ENCODE assay signal across 1 cellular context in the genomic region with DNA sequence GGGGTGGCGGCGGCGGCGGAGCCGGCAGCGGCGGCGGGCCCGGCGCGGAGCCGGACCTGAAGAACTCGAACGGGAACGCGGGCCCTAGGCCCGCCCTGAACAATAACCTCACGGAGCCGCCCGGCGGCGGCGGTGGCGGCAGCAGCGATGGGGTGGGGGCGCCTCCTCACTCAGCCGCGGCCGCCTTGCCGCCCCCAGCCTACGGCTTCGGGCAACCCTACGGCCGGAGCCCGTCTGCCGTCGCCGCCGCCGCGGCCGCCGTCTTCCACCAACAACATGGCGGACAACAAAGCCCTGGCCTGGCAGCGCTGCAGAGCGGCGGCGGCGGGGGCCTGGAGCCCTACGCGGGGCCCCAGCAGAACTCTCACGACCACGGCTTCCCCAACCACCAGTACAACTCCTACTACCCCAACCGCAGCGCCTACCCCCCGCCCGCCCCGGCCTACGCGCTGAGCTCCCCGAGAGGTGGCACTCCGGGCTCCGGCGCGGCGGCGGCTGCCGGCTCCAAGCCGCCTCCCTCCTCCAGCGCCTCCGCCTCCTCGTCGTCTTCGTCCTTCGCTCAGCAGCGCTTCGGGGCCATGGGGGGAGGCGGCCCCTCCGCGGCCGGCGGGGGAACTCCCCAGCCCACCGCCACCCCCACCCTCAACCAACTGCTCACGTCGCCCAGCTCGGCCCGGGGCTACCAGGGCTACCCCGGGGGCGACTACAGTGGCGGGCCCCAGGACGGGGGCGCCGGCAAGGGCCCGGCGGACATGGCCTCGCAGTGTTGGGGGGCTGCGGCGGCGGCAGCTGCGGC.
TF ChIP-seq lines count a peak whose summit lies in the region.

No MANE protein-coding gene starts in this region.

TF ChIP-seq in K562, 482 proteins besides CTCF, POLR2A, EP300 and RAD21 (continued from another document and continues in another):
- TF ChIP-seq, protein P1, sequence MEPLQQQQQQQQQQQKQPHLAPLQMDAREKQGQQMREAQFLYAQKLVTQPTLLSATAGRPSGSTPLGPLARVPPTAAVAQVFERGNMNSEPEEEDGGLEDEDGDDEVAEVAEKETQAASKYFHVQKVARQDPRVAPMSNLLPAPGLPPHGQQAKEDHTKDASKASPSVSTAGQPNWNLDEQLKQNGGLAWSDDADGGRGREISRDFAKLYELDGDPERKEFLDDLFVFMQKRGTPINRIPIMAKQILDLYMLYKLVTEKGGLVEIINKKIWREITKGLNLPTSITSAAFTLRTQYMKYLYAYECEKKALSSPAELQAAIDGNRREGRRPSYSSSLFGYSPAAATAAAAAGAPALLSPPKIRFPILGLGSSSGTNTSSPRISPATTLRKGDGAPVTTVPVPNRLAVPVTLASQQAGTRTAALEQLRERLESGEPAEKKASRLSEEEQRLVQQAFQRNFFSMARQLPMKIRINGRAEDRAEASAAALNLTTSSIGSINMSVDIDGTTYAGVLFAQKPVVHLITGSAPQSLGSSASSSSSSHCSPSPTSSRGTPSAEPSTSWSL (CRISPR knock-in tag; IDR thresholded peaks at IDR 0.05; ENCODE audit: borderline replicate concordance) = no peak
- TF ChIP-seq, protein P2, sequence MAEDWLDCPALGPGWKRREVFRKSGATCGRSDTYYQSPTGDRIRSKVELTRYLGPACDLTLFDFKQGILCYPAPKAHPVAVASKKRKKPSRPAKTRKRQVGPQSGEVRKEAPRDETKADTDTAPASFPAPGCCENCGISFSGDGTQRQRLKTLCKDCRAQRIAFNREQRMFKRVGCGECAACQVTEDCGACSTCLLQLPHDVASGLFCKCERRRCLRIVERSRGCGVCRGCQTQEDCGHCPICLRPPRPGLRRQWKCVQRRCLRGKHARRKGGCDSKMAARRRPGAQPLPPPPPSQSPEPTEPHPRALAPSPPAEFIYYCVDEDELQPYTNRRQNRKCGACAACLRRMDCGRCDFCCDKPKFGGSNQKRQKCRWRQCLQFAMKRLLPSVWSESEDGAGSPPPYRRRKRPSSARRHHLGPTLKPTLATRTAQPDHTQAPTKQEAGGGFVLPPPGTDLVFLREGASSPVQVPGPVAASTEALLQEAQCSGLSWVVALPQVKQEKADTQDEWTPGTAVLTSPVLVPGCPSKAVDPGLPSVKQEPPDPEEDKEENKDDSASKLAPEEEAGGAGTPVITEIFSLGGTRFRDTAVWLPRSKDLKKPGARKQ (CRISPR knock-in tag; IDR thresholded peaks at IDR 0.05) = no peak
- TF ChIP-seq, protein P3, sequence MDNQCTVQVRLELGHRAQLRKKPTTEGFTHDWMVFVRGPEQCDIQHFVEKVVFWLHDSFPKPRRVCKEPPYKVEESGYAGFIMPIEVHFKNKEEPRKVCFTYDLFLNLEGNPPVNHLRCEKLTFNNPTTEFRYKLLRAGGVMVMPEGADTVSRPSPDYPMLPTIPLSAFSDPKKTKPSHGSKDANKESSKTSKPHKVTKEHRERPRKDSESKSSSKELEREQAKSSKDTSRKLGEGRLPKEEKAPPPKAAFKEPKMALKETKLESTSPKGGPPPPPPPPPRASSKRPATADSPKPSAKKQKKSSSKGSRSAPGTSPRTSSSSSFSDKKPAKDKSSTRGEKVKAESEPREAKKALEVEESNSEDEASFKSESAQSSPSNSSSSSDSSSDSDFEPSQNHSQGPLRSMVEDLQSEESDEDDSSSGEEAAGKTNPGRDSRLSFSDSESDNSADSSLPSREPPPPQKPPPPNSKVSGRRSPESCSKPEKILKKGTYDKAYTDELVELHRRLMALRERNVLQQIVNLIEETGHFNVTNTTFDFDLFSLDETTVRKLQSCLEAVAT (IDR thresholded peaks at IDR 0.05) = peak; percentile 84 to 91
- TF ChIP-seq RAD51 (IDR thresholded peaks at IDR 0.05; ENCODE audit: borderline replicate concordance, low read depth) = no peak
- no peak for TF ChIP-seq NFYB (IDR thresholded peaks at IDR 0.05; ENCODE audit: extremely low read depth, insufficient read length)
- TF ChIP-seq SRSF7 (optimal IDR thresholded peaks at IDR 0.05; ENCODE audit: low read depth, low read length) = no peak
- TF ChIP-seq CHCHD3 (CRISPR knock-in tag; IDR thresholded peaks at IDR 0.05) = no peak
- TF ChIP-seq, protein P4, sequence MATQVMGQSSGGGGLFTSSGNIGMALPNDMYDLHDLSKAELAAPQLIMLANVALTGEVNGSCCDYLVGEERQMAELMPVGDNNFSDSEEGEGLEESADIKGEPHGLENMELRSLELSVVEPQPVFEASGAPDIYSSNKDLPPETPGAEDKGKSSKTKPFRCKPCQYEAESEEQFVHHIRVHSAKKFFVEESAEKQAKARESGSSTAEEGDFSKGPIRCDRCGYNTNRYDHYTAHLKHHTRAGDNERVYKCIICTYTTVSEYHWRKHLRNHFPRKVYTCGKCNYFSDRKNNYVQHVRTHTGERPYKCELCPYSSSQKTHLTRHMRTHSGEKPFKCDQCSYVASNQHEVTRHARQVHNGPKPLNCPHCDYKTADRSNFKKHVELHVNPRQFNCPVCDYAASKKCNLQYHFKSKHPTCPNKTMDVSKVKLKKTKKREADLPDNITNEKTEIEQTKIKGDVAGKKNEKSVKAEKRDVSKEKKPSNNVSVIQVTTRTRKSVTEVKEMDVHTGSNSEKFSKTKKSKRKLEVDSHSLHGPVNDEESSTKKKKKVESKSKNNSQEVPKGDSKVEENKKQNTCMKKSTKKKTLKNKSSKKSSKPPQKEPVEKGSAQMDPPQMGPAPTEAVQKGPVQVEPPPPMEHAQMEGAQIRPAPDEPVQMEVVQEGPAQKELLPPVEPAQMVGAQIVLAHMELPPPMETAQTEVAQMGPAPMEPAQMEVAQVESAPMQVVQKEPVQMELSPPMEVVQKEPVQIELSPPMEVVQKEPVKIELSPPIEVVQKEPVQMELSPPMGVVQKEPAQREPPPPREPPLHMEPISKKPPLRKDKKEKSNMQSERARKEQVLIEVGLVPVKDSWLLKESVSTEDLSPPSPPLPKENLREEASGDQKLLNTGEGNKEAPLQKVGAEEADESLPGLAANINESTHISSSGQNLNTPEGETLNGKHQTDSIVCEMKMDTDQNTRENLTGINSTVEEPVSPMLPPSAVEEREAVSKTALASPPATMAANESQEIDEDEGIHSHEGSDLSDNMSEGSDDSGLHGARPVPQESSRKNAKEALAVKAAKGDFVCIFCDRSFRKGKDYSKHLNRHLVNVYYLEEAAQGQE (CRISPR knock-in tag; IDR thresholded peaks at IDR 0.05; ENCODE audit: low read depth) = peak; percentile 77; the same call in 1 of the 2 replicates
- TF ChIP-seq XRCC4 (IDR thresholded peaks at IDR 0.05; ENCODE audit: extremely low read depth, insufficient read depth, insufficient read length) = no peak
- TF ChIP-seq, protein P5, sequence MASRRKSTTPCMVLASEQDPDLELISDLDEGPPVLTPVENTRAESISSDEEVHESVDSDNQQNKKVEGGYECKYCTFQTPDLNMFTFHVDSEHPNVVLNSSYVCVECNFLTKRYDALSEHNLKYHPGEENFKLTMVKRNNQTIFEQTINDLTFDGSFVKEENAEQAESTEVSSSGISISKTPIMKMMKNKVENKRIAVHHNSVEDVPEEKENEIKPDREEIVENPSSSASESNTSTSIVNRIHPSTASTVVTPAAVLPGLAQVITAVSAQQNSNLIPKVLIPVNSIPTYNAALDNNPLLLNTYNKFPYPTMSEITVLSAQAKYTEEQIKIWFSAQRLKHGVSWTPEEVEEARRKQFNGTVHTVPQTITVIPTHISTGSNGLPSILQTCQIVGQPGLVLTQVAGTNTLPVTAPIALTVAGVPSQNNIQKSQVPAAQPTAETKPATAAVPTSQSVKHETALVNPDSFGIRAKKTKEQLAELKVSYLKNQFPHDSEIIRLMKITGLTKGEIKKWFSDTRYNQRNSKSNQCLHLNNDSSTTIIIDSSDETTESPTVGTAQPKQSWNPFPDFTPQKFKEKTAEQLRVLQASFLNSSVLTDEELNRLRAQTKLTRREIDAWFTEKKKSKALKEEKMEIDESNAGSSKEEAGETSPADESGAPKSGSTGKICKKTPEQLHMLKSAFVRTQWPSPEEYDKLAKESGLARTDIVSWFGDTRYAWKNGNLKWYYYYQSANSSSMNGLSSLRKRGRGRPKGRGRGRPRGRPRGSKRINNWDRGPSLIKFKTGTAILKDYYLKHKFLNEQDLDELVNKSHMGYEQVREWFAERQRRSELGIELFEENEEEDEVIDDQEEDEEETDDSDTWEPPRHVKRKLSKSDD (conservative IDR thresholded peaks at IDR 0.05; ENCODE audit: low read length) = no peak
- TF ChIP-seq, protein P6, sequence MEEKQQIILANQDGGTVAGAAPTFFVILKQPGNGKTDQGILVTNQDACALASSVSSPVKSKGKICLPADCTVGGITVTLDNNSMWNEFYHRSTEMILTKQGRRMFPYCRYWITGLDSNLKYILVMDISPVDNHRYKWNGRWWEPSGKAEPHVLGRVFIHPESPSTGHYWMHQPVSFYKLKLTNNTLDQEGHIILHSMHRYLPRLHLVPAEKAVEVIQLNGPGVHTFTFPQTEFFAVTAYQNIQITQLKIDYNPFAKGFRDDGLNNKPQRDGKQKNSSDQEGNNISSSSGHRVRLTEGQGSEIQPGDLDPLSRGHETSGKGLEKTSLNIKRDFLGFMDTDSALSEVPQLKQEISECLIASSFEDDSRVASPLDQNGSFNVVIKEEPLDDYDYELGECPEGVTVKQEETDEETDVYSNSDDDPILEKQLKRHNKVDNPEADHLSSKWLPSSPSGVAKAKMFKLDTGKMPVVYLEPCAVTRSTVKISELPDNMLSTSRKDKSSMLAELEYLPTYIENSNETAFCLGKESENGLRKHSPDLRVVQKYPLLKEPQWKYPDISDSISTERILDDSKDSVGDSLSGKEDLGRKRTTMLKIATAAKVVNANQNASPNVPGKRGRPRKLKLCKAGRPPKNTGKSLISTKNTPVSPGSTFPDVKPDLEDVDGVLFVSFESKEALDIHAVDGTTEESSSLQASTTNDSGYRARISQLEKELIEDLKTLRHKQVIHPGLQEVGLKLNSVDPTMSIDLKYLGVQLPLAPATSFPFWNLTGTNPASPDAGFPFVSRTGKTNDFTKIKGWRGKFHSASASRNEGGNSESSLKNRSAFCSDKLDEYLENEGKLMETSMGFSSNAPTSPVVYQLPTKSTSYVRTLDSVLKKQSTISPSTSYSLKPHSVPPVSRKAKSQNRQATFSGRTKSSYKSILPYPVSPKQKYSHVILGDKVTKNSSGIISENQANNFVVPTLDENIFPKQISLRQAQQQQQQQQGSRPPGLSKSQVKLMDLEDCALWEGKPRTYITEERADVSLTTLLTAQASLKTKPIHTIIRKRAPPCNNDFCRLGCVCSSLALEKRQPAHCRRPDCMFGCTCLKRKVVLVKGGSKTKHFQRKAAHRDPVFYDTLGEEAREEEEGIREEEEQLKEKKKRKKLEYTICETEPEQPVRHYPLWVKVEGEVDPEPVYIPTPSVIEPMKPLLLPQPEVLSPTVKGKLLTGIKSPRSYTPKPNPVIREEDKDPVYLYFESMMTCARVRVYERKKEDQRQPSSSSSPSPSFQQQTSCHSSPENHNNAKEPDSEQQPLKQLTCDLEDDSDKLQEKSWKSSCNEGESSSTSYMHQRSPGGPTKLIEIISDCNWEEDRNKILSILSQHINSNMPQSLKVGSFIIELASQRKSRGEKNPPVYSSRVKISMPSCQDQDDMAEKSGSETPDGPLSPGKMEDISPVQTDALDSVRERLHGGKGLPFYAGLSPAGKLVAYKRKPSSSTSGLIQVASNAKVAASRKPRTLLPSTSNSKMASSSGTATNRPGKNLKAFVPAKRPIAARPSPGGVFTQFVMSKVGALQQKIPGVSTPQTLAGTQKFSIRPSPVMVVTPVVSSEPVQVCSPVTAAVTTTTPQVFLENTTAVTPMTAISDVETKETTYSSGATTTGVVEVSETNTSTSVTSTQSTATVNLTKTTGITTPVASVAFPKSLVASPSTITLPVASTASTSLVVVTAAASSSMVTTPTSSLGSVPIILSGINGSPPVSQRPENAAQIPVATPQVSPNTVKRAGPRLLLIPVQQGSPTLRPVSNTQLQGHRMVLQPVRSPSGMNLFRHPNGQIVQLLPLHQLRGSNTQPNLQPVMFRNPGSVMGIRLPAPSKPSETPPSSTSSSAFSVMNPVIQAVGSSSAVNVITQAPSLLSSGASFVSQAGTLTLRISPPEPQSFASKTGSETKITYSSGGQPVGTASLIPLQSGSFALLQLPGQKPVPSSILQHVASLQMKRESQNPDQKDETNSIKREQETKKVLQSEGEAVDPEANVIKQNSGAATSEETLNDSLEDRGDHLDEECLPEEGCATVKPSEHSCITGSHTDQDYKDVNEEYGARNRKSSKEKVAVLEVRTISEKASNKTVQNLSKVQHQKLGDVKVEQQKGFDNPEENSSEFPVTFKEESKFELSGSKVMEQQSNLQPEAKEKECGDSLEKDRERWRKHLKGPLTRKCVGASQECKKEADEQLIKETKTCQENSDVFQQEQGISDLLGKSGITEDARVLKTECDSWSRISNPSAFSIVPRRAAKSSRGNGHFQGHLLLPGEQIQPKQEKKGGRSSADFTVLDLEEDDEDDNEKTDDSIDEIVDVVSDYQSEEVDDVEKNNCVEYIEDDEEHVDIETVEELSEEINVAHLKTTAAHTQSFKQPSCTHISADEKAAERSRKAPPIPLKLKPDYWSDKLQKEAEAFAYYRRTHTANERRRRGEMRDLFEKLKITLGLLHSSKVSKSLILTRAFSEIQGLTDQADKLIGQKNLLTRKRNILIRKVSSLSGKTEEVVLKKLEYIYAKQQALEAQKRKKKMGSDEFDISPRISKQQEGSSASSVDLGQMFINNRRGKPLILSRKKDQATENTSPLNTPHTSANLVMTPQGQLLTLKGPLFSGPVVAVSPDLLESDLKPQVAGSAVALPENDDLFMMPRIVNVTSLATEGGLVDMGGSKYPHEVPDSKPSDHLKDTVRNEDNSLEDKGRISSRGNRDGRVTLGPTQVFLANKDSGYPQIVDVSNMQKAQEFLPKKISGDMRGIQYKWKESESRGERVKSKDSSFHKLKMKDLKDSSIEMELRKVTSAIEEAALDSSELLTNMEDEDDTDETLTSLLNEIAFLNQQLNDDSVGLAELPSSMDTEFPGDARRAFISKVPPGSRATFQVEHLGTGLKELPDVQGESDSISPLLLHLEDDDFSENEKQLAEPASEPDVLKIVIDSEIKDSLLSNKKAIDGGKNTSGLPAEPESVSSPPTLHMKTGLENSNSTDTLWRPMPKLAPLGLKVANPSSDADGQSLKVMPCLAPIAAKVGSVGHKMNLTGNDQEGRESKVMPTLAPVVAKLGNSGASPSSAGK (IDR thresholded peaks at IDR 0.05) = no peak
- TF ChIP-seq, protein P7, sequence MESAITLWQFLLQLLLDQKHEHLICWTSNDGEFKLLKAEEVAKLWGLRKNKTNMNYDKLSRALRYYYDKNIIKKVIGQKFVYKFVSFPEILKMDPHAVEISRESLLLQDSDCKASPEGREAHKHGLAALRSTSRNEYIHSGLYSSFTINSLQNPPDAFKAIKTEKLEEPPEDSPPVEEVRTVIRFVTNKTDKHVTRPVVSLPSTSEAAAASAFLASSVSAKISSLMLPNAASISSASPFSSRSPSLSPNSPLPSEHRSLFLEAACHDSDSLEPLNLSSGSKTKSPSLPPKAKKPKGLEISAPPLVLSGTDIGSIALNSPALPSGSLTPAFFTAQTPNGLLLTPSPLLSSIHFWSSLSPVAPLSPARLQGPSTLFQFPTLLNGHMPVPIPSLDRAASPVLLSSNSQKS (CRISPR knock-in tag; IDR thresholded peaks at IDR 0.05) = no peak
- TF ChIP-seq PHF8 (IDR thresholded peaks at IDR 0.05; ENCODE audit: borderline replicate concordance, low read length) = peak; percentile 38; the same call in 1 of the 2 replicates
- TF ChIP-seq RFX1 (IDR thresholded peaks at IDR 0.05) = no peak
- TF ChIP-seq ZNF408 (CRISPR knock-in tag; IDR thresholded peaks at IDR 0.05; ENCODE audit: low read depth) = no peak
- no peak for TF ChIP-seq XRCC5 (IDR thresholded peaks at IDR 0.05; ENCODE audit: low read depth, low read length)
- TF ChIP-seq MAFF (IDR thresholded peaks at IDR 0.05; ENCODE audit: low read length) = no peak
- TF ChIP-seq SMARCA4 (IDR thresholded peaks at IDR 0.05) = no peak
- TF ChIP-seq ZSCAN29 (IDR thresholded peaks at IDR 0.05) = no peak
- no peak for TF ChIP-seq PHB2 (IDR thresholded peaks at IDR 0.05; ENCODE audit: low read depth)
- TF ChIP-seq CSDE1 (IDR thresholded peaks at IDR 0.05) = no peak
